In the genomic region with DNA sequence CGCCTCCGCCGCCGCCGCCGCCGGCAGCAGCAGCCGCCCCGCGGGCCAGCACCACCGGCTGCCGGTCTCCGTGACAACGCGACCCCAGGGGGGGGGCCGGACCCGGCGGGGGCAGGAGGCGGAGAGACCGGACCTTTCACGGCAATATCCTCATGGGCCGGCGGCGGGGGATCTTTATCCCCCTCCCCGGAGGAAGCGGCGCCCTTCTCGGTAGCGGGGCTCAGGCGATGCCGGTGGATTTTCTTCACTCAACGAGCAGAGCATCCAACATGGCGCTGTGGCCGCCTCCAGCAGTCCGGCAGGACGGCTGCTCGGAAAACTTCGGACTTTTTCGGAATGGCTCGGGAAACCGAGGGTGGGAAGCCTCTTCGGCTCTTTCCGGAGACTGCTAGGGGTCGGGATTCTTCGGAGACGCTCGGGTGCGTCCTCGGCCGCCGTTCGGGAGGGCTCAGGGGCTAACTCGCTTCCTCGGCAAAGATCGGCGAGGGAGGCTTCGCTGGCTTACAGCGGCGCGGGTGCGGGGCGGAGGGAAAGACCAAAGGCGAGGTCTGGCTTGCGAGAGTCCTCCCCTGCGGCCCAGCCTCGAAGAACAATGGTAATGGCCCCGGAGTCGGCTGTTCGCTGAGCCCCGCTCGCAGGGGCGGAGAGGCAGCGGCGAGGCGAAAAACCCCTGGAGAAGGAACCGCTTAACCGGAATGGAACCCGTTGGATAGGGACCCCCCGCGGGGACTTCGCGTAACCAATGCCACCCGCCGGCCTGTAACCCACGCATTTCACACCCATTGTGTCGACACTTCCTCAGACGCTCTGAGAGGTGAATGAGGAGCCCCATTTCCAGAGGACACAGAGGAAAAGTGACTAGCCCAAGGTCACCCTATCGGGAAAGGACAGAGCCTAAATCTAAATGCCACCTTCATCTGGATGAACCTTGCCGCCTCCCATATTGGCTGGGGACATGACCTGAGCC, we compare ENCODE assay signal across 8 cellular contexts. TPM values are rescaled to one million over a fixed set of nuclear protein-coding genes. Genes with fewer than 3 reads are reported as not detected.
A peak's percentile ranks its signal among the peaks of the same experiment; 100 is the strongest.
DNase-seq lines count a peak whose midpoint lies in the region; ATAC-seq and TF ChIP-seq lines count a peak whose summit lies in the region.

EIF4G3 (minus strand) TSS at position 309 of the 967 bp plus-strand sequence. CDS start 174,155 bp downstream, outside the sequence.

- H3K79me2 ChIP-seq in H9 (ENCODE audit: insufficient read depth, low read length), result peaks cover 20% of the 10 kb centered on the region; the same call in 1 of the 2 replicates

- H4K20me1 ChIP-seq in H9 (ENCODE audit: control insufficient read depth, insufficient read depth, insufficient read length), result no peaks in the 10 kb centered on the region

- no peaks in the 10 kb centered on the region; the same call in 1 of the 2 replicates for H3K4me1 ChIP-seq in H9 (ENCODE audit: insufficient read depth, low read length)

- no peak within 1 kb of the TSS for H3K4ac ChIP-seq in H9 (ENCODE audit: low read depth, low read length)

- no peak within 1 kb of the TSS for H4K8ac ChIP-seq in H9 (replicated peaks; ENCODE audit: insufficient read length, low read depth, low read length)

- H3K4me2 ChIP-seq in H9 (ENCODE audit: insufficient read depth, insufficient read length, low read length), result peak within 1 kb of the TSS; percentile 95

- peak within 1 kb of the TSS; percentile 88 for H3K9ac ChIP-seq in H9 (ENCODE audit: extremely low read depth, insufficient read length, low read length)

- H3K4me1 Mint-ChIP-seq in H9, result peaks cover 17 to 18% of the 10 kb centered on the region in 2 experiments
- peaks cover 36 to 40% of the 10 kb centered on the region in 2 donors for H3K4me1 Mint-ChIP-seq in natural killer cell treated with Interleukin-12 subunit alpha and Interleukin-12 subunit beta and Interleukin-15 and Interleukin-18, amount 100 ng/mL, for 72 hours (ENCODE audit: low read depth in 2 of 2)

- peaks cover 3 to 6% (median 4%) of the 10 kb centered on the region in 3 experiments; a peak in 5 of 7 replicates for H3K36me3 Mint-ChIP-seq in H9 (ENCODE audit: insufficient read depth in 1 of 3, low read depth in 3 of 3)
- peaks cover 15% of the 10 kb centered on the region for H3K36me3 Mint-ChIP-seq in natural killer cell treated with Interleukin-12 subunit alpha and Interleukin-12 subunit beta and Interleukin-15 and Interleukin-18, amount 100 ng/mL, for 72 hours

- no peak within 1 kb of the TSS for H4K91ac ChIP-seq in H9 (ENCODE audit: insufficient read length, low read depth, low read length)

- H3K14ac ChIP-seq in H9 (ENCODE audit: insufficient read depth, low read length), result peak within 1 kb of the TSS; percentile 80

- H2AFZ ChIP-seq in H9 (ENCODE audit: low read length), result peak within 1 kb of the TSS; percentile 34

- H3K9me3 ChIP-seq in H9 (ENCODE audit: control insufficient read depth, low read depth, low read length), result no peaks in the 10 kb centered on the region
- no peaks in the 10 kb centered on the region for H3K9me3 ChIP-seq in MG63

- H2AK5ac ChIP-seq in H9 (ENCODE audit: insufficient read length, low read length), result no peak within 1 kb of the TSS

- DNase-seq in ELR (ENCODE audit: low read depth), result peak; percentile 96
- DNase-seq in H9, result peak; percentile 98
- peak; percentile 94 for DNase-seq in MG63
- peak; percentile 91 for DNase-seq in SHP77 treated with DMSO at 0.1 percent for 48 hours (lab: John Stamatoyannopoulos, UW)
- peak; percentile 99 for DNase-seq in activated effector memory CD4-positive, alpha-beta T cell treated with anti-CD3 and anti-CD28 coated beads, Interleukin-2, amount 50 U/mL, for 16 hours
- peak; percentile 97 for DNase-seq in fibroblast of pulmonary artery (ENCODE audit: low read depth)
- DNase-seq in natural killer cell treated with Interleukin-12 subunit alpha and Interleukin-12 subunit beta and Interleukin-15 and Interleukin-18, amount 100 ng/mL, for 72 hours (ENCODE audit: low spot score), result peak; percentile 97
- DNase-seq in stimulated activated naive CD8-positive, alpha-beta T cell treated with anti-CD3 and anti-CD28 coated beads, Interleukin-15, Interleukin-2, amounts not matched to agents 100 U/mL and 50 U/mL, for 24 hours, result peak; percentile 100

- H3K23me2 ChIP-seq in H9 (ENCODE audit: insufficient read length, low read depth, low read length, poor library complexity, severe bottlenecking), result peaks cover 10% of the 10 kb centered on the region

- no CpG with 5 or more reads among the region's 89 CpGs for WGBS in H9 (ENCODE audit: extremely low coverage, insufficient read length, low lambda C conversion rate)

- ATAC-seq in natural killer cell treated with Interleukin-12 subunit alpha and Interleukin-12 subunit beta and Interleukin-15 and Interleukin-18, amount 100 ng/mL, for 72 hours, result peak; percentile 95
- ATAC-seq in stimulated activated naive CD8-positive, alpha-beta T cell treated with anti-CD3 and anti-CD28 coated beads, Interleukin-15, Interleukin-2, amounts not matched to agents 100 U/mL and 50 U/mL, for 24 hours, result peak; percentile 95

- no peak within 1 kb of the TSS for H3K23ac ChIP-seq in H9 (ENCODE audit: insufficient read length, low read depth, low read length)

- no peak within 1 kb of the TSS for H3T11ph ChIP-seq in H9 (ENCODE audit: low read length)

- H3K27me3 ChIP-seq in H9 (ENCODE audit: insufficient read depth, low read length) (no peaks in the 10 kb centered on the region), MG63 (no peaks in the 10 kb centered on the region)

- H3K4me3 Mint-ChIP-seq in H9, result peak within 1 kb of the TSS; percentile 84 to 87
- H3K4me3 Mint-ChIP-seq in natural killer cell treated with Interleukin-12 subunit alpha and Interleukin-12 subunit beta and Interleukin-15 and Interleukin-18, amount 100 ng/mL, for 72 hours, result peak within 1 kb of the TSS; percentile 95

- H3K79me1 ChIP-seq in H9 (ENCODE audit: insufficient read depth, low read depth, low read length, poor library complexity, severe bottlenecking), result no peaks in the 10 kb centered on the region

- peak within 1 kb of the TSS; percentile 78 to 95 (median 93); a peak in 4 of 7 replicates for H3K27ac Mint-ChIP-seq in H9
- peak within 1 kb of the TSS; percentile 91 to 98 for H3K27ac Mint-ChIP-seq in natural killer cell treated with Interleukin-12 subunit alpha and Interleukin-12 subunit beta and Interleukin-15 and Interleukin-18, amount 100 ng/mL, for 72 hours

- no peak within 1 kb of the TSS for H2BK20ac ChIP-seq in H9 (ENCODE audit: low read depth, low read length, poor library complexity, severe bottlenecking)

- peak within 1 kb of the TSS; percentile 88 for H3K18ac ChIP-seq in H9 (ENCODE audit: insufficient read length, low read depth, low read length)

- H3K27me3 Mint-ChIP-seq in H9 (ENCODE audit: low read depth), result peaks cover 43% of the 10 kb centered on the region
- H3K27me3 Mint-ChIP-seq in natural killer cell treated with Interleukin-12 subunit alpha and Interleukin-12 subunit beta and Interleukin-15 and Interleukin-18, amount 100 ng/mL, for 72 hours, result no peaks in the 10 kb centered on the region

- no peak within 1 kb of the TSS for H2BK5ac ChIP-seq in H9 (ENCODE audit: insufficient read length, low read length)

- H3K4me3 ChIP-seq in MG63, result peak within 1 kb of the TSS; percentile 82
- peak within 1 kb of the TSS; percentile 95 for H3K4me3 ChIP-seq in fibroblast of pulmonary artery (replicated peaks; ENCODE audit: low read depth, low read length)

- no peak within 1 kb of the TSS for H2BK12ac ChIP-seq in H9 (ENCODE audit: insufficient read length, low read depth, low read length)

- no peak within 1 kb of the TSS for H2BK120ac ChIP-seq in H9 (ENCODE audit: low read depth, low read length, poor library complexity, severe bottlenecking)

- no peak within 1 kb of the TSS for H4K5ac ChIP-seq in H9 (ENCODE audit: insufficient read length, low read depth, low read length)

- no peaks in the 10 kb centered on the region for H3K9me3 Mint-ChIP-seq in H9
- no peaks in the 10 kb centered on the region for H3K9me3 Mint-ChIP-seq in natural killer cell treated with Interleukin-12 subunit alpha and Interleukin-12 subunit beta and Interleukin-15 and Interleukin-18, amount 100 ng/mL, for 72 hours

- peaks cover 9% of the 10 kb centered on the region; the same call in 1 of the 2 replicates for H3K36me3 ChIP-seq in MG63

- no peak within 1 kb of the TSS for H3K56ac ChIP-seq in H9 (ENCODE audit: insufficient read length, low read depth, low read length)

- no peak within 1 kb of the TSS for H3K27ac ChIP-seq in H9 (ENCODE audit: insufficient read length, low read depth, low read length)

- H2BK15ac ChIP-seq in H9 (ENCODE audit: low read depth, low read length), result no peak within 1 kb of the TSS

- TF ChIP-seq CTCF in H9 (conservative IDR thresholded peaks at IDR 0.05), result no peak
- no peak for TF ChIP-seq CTCF in fibroblast of pulmonary artery (IDR thresholded peaks at IDR 0.05; ENCODE audit: low read length, missing control alignments)

RNA-seq across cellular contexts. Expression of gene EIF4G3, which starts in this region (rescaled TPM):
- 65.5 and 72.0 TPM in 2 replicates for total RNA-seq in H9 (2021)
- total RNA-seq in MG63 (2014; rRNA removed; shearing (Covaris generic); ENCODE audit: low replicate concordance), result 16.0 and 23.3 TPM in 2 replicates
- 100 to 1,000 TPM; 121 to 140 TPM for total RNA-seq in natural killer cell treated with Interleukin-12 subunit alpha and Interleukin-12 subunit beta and Interleukin-15 and Interleukin-18, amount 100 ng/mL, for 72 hours
